In the genomic region with DNA sequence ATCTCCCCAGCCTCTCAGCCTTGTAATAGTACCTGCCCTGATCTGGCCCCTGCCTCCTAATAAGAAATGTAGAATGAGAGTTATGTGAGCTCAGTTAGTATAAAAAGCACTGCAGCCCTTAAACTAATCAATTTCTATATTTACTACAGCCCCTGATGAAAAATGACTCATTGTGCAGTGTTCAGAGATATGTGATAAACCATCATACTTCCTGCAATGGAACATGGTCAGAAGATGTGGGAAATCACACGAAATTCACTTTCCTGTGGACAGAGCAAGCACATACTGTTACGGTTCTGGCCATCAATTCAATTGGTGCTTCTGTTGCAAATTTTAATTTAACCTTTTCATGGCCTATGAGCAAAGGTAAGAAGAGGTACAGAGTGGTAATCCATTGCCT, we compare ENCODE assay signal across 15 cellular contexts.
DNase-seq lines count a peak whose midpoint lies in the region; ATAC-seq, FAIRE-seq and TF ChIP-seq lines count a peak whose summit lies in the region.
"Had no signal": no experiment of that assay in that cellular context is flagged by ENCODE, and none has a peak within 500 bp of the region (broad histone marks: within the 10 kb centered on the region; RNA-seq: fewer than 3 reads in every experiment).

No MANE protein-coding gene starts in this region.

- no peak overlapping the region for H3K4me3 ChIP-seq in SK-N-SH (ENCODE audit: low read depth in 2 of 2, low read length in 1 of 2)
- no peak overlapping the region for H3K4me3 ChIP-seq in K562
- no peak overlapping the region for H3K4me3 ChIP-seq in endothelial cell of umbilical vein (replicated peaks in 1 of 3; ENCODE audit: insufficient read depth in 1 of 3, low read depth in 1 of 3, low read length in 3 of 3)
- H3K4me3 ChIP-seq in lower lobe of right lung, result no peak overlapping the region
- H3K4me3 ChIP-seq in osteoblast (ENCODE audit: insufficient read depth, low read length), result no peak overlapping the region
- H3K4me3 ChIP-seq: GM23338 had no signal

- POLR2A ChIA-PET in SK-N-SH (lab: Yijun Ruan, JAX), result no interaction called here
- POLR2A ChIA-PET in K562 (lab: Yijun Ruan, JAX), result interaction anchor here (1.4 kb wide), 1 partner anchor 18 kb away, joined by 3 read pairs; no protein-coding TSS in a partner anchor
- POLR2A ChIA-PET in endothelial cell of umbilical vein (lab: Charles Lee), result no interaction called here

- intact Hi-C loops in K562 (cut with micrococcal nuclease) (no loop called here), endothelial cell of umbilical vein (cut with micrococcal nuclease) (loop anchor here (5.0 kb wide), 1 partner anchor 89 kb away; no protein-coding TSS in a partner anchor), lower lobe of right lung (cut with DNase I) (no loop called here)

- H3K4me1 ChIP-seq in SK-N-SH (ENCODE audit: control insufficient read depth in 1 of 2, insufficient read depth in 2 of 2, low read depth in 1 of 2, low read length in 1 of 2) (no peaks in the 10 kb centered on the region; a peak in 2 of 4 replicates), K562 (replicated peaks in 1 of 2; ENCODE audit: control insufficient read depth in 2 of 2, insufficient read depth in 2 of 2, low read length in 2 of 2) (no peaks in the 10 kb centered on the region), endothelial cell of umbilical vein (ENCODE audit: control insufficient read depth, extremely low read depth, insufficient read depth, low read length) (peaks cover 20% of the 10 kb centered on the region), lower lobe of right lung (no peaks in the 10 kb centered on the region), osteoblast (ENCODE audit: insufficient read depth, low read length) (no peaks in the 10 kb centered on the region)

- 46% methylated on average over 2 of the region's 2 CpGs for WGBS in SK-N-SH (ENCODE audit: low lambda C conversion rate)
- WGBS in K562 (ENCODE audit: insufficient coverage, low coverage, missing lambda C conversion rate), result 41% methylated on average over 2 of the region's 2 CpGs

- no peaks in the 10 kb centered on the region for H3K9me2 ChIP-seq in SK-N-SH

- no peak for FAIRE-seq in K562 (lab: Jason Lieb, UNC)
- peak; percentile 86 for FAIRE-seq in endothelial cell of umbilical vein (lab: Jason Lieb, UNC)
- FAIRE-seq: GM18507 had no signal

- dilution Hi-C loops in endothelial cell of umbilical vein (cut with MboI; ENCODE audit: extremely low pct_ligation_motif_present, low sequenced_read_pairs), result no loop called here

- no TSS peak for BruUV-seq in K562 (replicated peaks; lab: Mats Ljungman, UMichigan)
- BruUV-seq in endothelial cell of umbilical vein (replicated peaks; lab: Mats Ljungman, UMichigan), result no TSS peak

- TF ChIP-seq RAD21 in SK-N-SH (IDR thresholded peaks at IDR 0.05; ENCODE audit: low read length), result no peak
- no peak for TF ChIP-seq RAD21 in K562 (CRISPR knock-in tag; conservative IDR thresholded peaks at IDR 0.05 in 1 of 2, IDR thresholded peaks at IDR 0.05 in 1 of 2)

- H3K9me3 ChIP-seq in SK-N-SH (no peaks in the 10 kb centered on the region), K562 (replicated peaks; ENCODE audit: control insufficient read depth, insufficient read depth, low read depth, low read length) (no peaks in the 10 kb centered on the region), endothelial cell of umbilical vein (replicated peaks; ENCODE audit: control insufficient read depth, insufficient read depth, low read length) (no peaks in the 10 kb centered on the region), lower lobe of right lung (no peaks in the 10 kb centered on the region), osteoblast (ENCODE audit: low read depth, low read length) (no peaks in the 10 kb centered on the region)

- H3F3A ChIP-seq in SK-N-SH (replicated peaks; ENCODE audit: insufficient read depth), result no peaks in the 10 kb centered on the region

- H3K79me2 ChIP-seq in SK-N-SH (ENCODE audit: insufficient read depth) (no peaks in the 10 kb centered on the region), K562 (ENCODE audit: control insufficient read depth, insufficient read depth, low read length) (no peaks in the 10 kb centered on the region), endothelial cell of umbilical vein (ENCODE audit: control insufficient read depth, insufficient read depth, low read length) (no peaks in the 10 kb centered on the region), osteoblast (ENCODE audit: insufficient read depth, low read length) (no peaks in the 10 kb centered on the region)

- no peaks in the 10 kb centered on the region for H3K9me1 ChIP-seq in K562 (ENCODE audit: control insufficient read depth, insufficient read depth, low read length)
- no peaks in the 10 kb centered on the region for H3K9me1 ChIP-seq in endothelial cell of umbilical vein (replicated peaks; ENCODE audit: control insufficient read depth, extremely low read depth, insufficient read depth, low read length)

- no peaks in the 10 kb centered on the region for H4K20me1 ChIP-seq in SK-N-SH (ENCODE audit: insufficient read depth)
- no peaks in the 10 kb centered on the region for H4K20me1 ChIP-seq in K562 (replicated peaks; ENCODE audit: control insufficient read depth, insufficient read depth, low read length)
- H4K20me1 ChIP-seq in endothelial cell of umbilical vein (replicated peaks; ENCODE audit: control insufficient read depth, extremely low read depth, insufficient read depth, low read length), result no peaks in the 10 kb centered on the region
- H4K20me1 ChIP-seq in osteoblast (ENCODE audit: insufficient read depth, low read length), result no peaks in the 10 kb centered on the region

- H3K27ac ChIP-seq in SK-N-SH (ENCODE audit: low read depth in 2 of 2, low read length in 1 of 2), result no peak overlapping the region
- H3K27ac ChIP-seq in K562 (ENCODE audit: extremely low read depth, low read depth, low read length), result no peak overlapping the region
- no peak overlapping the region for H3K27ac ChIP-seq in endothelial cell of umbilical vein (ENCODE audit: insufficient read depth, low read depth, low read length)
- H3K27ac ChIP-seq in lower lobe of right lung, result peak overlapping the region; percentile 28
- H3K27ac ChIP-seq in osteoblast (ENCODE audit: low read depth, low read length), result no peak overlapping the region
- H3K27ac ChIP-seq: 22Rv1 had no signal

- in situ Hi-C loops in K562 (cut with MboI), result no loop called here

- H3K9ac ChIP-seq in SK-N-SH (no peak overlapping the region), K562 (ENCODE audit: insufficient read depth in 1 of 2, low read depth in 2 of 2, low read length in 2 of 2) (no peak overlapping the region), endothelial cell of umbilical vein (replicated peaks; ENCODE audit: extremely low read depth, insufficient read depth, low read length) (no peak overlapping the region)

- CTCF ChIA-PET in SK-N-SH (lab: Yijun Ruan, JAX) (no interaction called here), K562 (lab: Yijun Ruan, JAX; ENCODE audit: low intra/inter-chr PET ratio) (no interaction called here), endothelial cell of umbilical vein (lab: Charles Lee) (no interaction called here)

- H2AFZ ChIP-seq in SK-N-SH (ENCODE audit: low read depth) (no peak overlapping the region), K562 (ENCODE audit: low read depth, low read length) (no peak overlapping the region), endothelial cell of umbilical vein (ENCODE audit: low read depth, low read length) (peak overlapping the region; percentile 7), osteoblast (ENCODE audit: low read length) (no peak overlapping the region)
- H2AFZ ChIP-seq: GM23338 had no signal

- TF ChIP-seq CTCF in SK-N-SH (IDR thresholded peaks at IDR 0.05) (no peak), K562 (IDR thresholded peaks at IDR 0.05 in 2 of 3, conservative IDR thresholded peaks at IDR 0.05 in 1 of 3; ENCODE audit: insufficient read depth in 2 of 3, low read depth in 1 of 3, low read length in 3 of 3) (no peak), endothelial cell of umbilical vein (IDR thresholded peaks at IDR 0.05; ENCODE audit: extremely low read depth in 1 of 2, insufficient read depth in 1 of 2, low read depth in 1 of 2, low read length in 2 of 2) (no peak), lower lobe of right lung (IDR thresholded peaks at IDR 0.05) (no peak), osteoblast (IDR thresholded peaks at IDR 0.05; ENCODE audit: extremely low read depth, low read depth, low read length) (no peak)

- no peak for TF ChIP-seq EP300 in SK-N-SH (IDR thresholded peaks at IDR 0.05; ENCODE audit: borderline replicate concordance in 1 of 2, low read depth in 1 of 2, low read length in 1 of 2)
- no peak for TF ChIP-seq EP300 in K562 (IDR thresholded peaks at IDR 0.05; ENCODE audit: low read length)

- TF ChIP-seq POLR2A in K562 (conservative IDR thresholded peaks at IDR 0.05), result no peak
- no peak for TF ChIP-seq POLR2A in endothelial cell of umbilical vein (IDR thresholded peaks at IDR 0.05; ENCODE audit: low read depth, low read length)

- DNase-seq in SK-N-SH, result no peak
- no peak for DNase-seq in K562 (ENCODE audit: extremely low read depth in 1 of 4, low spot score in 3 of 4)
- peak; percentile 45 for DNase-seq in endothelial cell of umbilical vein (ENCODE audit: low read depth, low spot score)
- no peak for DNase-seq in lower lobe of right lung
- no peak for DNase-seq in osteoblast (ENCODE audit: insufficient read length, low spot score, missing footprints)
- DNase-seq: DMS153, DMS79 treated with DMSO at 0.1 percent for 48 hours, GF-D8, H7 had no signal

- H3K27me3 ChIP-seq in SK-N-SH (ENCODE audit: insufficient read depth) (no peaks in the 10 kb centered on the region), K562 (ENCODE audit: control insufficient read depth in 2 of 2, insufficient read depth in 2 of 2, low read length in 2 of 2) (no peaks in the 10 kb centered on the region), endothelial cell of umbilical vein (ENCODE audit: control insufficient read depth in 2 of 2, insufficient read depth in 2 of 2, low read length in 2 of 2) (no peaks in the 10 kb centered on the region), lower lobe of right lung (ENCODE audit: low read depth) (no peaks in the 10 kb centered on the region), osteoblast (ENCODE audit: insufficient read depth, low read length) (no peaks in the 10 kb centered on the region)

- H3K36me3 ChIP-seq in SK-N-SH (replicated peaks in 1 of 2; ENCODE audit: control insufficient read depth in 1 of 2, insufficient read depth in 2 of 2, low read length in 1 of 2) (no peaks in the 10 kb centered on the region), K562 (ENCODE audit: control insufficient read depth, insufficient read depth, low read length) (peaks cover 72% of the 10 kb centered on the region; the same call in 2 of the 3 replicates), endothelial cell of umbilical vein (ENCODE audit: control insufficient read depth in 2 of 2, extremely low read depth in 1 of 2, insufficient read depth in 2 of 2, low read length in 2 of 2) (no peaks in the 10 kb centered on the region), lower lobe of right lung (no peaks in the 10 kb centered on the region), osteoblast (ENCODE audit: insufficient read depth, low read length) (peaks cover 4% of the 10 kb centered on the region)

- H3K4me2 ChIP-seq in SK-N-SH (no peak overlapping the region), K562 (ENCODE audit: insufficient read depth, low read length) (no peak overlapping the region), endothelial cell of umbilical vein (ENCODE audit: insufficient read depth, low read length) (peak overlapping the region; percentile 16), osteoblast (ENCODE audit: insufficient read depth, low read length) (no peak overlapping the region)
- H3K4me2 ChIP-seq: GM23338 had no signal

- ATAC-seq in SK-N-SH treated with all-trans-retinoic acid at 6 μM for 48 hours (no peak), K562 (no peak), lower lobe of right lung (no peak), GM18870 (IDR thresholded peaks at IDR 0.05; ENCODE audit: unreplicated experiment) (no peak), HG03108 (IDR thresholded peaks at IDR 0.05; ENCODE audit: unreplicated experiment) (no peak)
- ATAC-seq: GM23338 had no signal

Comparison
In these comparisons a context has a peak if more than half of its experiments do, and no peak if none do; other contexts are left out.
1. Of the 27 proteins assayed by ChIP-seq in both K562 and SK-N-SH: peak only in K562: none; only in SK-N-SH: JUND; in both: none; in neither: 26.